Comparison of ENCODE assay signal across 1 cellular context in the genomic region with DNA sequence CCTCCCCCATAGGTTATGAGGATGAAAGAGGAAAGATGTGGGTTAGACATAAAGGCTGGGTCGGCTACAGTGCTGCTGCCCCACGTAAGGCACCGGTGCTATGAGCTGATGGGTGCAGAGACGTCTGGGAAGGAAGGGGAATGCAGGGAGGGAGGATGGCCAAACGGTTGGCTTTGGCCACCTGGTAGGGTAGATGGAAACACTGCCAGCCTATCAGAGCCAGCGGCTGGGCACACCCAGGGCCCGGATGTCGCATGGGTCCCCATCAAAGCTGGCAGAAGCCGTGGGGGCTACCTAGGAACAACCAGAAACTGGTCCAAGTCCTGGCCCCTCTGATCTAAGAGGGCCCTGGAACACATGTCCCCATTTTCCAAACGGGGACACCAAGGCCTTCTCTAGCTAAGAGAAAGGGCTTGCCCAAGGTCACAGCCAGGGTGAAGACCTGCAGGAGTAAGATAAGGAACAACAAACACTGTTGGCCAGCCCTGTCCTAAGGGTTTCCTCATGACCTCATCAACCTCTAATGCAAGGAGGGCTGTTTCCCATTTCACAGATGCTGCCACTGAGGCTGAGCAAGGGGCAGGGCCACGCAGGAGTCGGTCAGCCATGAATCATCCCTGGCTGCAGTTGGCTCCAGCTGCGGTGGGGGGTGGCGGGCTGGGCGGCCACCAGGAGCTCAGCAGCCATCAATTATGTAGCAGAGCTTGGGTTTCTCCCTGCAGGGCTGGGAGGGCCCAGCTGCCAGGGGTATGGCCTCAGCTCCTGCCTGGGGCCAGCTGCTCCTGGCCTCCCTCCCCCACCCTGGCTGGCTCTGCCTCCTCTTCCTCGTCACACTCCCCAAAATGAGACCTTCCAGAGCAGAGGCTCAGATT.
TF ChIP-seq lines count a peak whose summit lies in the region.

No MANE protein-coding gene starts in this region.

TF ChIP-seq in K562, 482 proteins besides CTCF, POLR2A, EP300 and RAD21 (continued from another document and continues in another):
- TF ChIP-seq, protein P1, sequence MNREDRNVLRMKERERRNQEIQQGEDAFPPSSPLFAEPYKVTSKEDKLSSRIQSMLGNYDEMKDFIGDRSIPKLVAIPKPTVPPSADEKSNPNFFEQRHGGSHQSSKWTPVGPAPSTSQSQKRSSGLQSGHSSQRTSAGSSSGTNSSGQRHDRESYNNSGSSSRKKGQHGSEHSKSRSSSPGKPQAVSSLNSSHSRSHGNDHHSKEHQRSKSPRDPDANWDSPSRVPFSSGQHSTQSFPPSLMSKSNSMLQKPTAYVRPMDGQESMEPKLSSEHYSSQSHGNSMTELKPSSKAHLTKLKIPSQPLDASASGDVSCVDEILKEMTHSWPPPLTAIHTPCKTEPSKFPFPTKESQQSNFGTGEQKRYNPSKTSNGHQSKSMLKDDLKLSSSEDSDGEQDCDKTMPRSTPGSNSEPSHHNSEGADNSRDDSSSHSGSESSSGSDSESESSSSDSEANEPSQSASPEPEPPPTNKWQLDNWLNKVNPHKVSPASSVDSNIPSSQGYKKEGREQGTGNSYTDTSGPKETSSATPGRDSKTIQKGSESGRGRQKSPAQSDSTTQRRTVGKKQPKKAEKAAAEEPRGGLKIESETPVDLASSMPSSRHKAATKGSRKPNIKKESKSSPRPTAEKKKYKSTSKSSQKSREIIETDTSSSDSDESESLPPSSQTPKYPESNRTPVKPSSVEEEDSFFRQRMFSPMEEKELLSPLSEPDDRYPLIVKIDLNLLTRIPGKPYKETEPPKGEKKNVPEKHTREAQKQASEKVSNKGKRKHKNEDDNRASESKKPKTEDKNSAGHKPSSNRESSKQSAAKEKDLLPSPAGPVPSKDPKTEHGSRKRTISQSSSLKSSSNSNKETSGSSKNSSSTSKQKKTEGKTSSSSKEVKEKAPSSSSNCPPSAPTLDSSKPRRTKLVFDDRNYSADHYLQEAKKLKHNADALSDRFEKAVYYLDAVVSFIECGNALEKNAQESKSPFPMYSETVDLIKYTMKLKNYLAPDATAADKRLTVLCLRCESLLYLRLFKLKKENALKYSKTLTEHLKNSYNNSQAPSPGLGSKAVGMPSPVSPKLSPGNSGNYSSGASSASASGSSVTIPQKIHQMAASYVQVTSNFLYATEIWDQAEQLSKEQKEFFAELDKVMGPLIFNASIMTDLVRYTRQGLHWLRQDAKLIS (CRISPR knock-in tag; IDR thresholded peaks at IDR 0.05): no peak
- TF ChIP-seq KLF1 (tag; IDR thresholded peaks at IDR 0.05) (no peak), ZNF354B (CRISPR knock-in tag; IDR thresholded peaks at IDR 0.05) (no peak), NONO (IDR thresholded peaks at IDR 0.05; ENCODE audit: low read depth in 2 of 2, low read length in 1 of 2) (0 out of 4 replicates have a peak, but pooled peaks of 1 of the 2 experiments have one; percentile 37), ZNF217 (CRISPR knock-in tag; IDR thresholded peaks at IDR 0.05) (no peak), RBM34 (IDR thresholded peaks at IDR 0.05; ENCODE audit: borderline replicate concordance, insufficient read depth, low read length) (no peak), NBN (IDR thresholded peaks at IDR 0.05; ENCODE audit: low read depth) (0 out of 2 replicates have a peak, but pooled peaks have one; percentile 82), ZNF12 (CRISPR knock-in tag; IDR thresholded peaks at IDR 0.05) (no peak), CBX5 (IDR thresholded peaks at IDR 0.05; ENCODE audit: borderline replicate concordance, low read depth) (no peak; the same call in 1 of the 2 replicates), NUFIP1 (IDR thresholded peaks at IDR 0.05; ENCODE audit: partially characterized antibody) (no peak), ZNF384 (IDR thresholded peaks at IDR 0.05; ENCODE audit: low read depth, low read length) (no peak), SAFB2 (IDR thresholded peaks at IDR 0.05; ENCODE audit: borderline replicate concordance, low read depth, low read length, severe bottlenecking) (no peak), GTF2E2 (tag; IDR thresholded peaks at IDR 0.05) (no peak), YY1 (IDR thresholded peaks at IDR 0.05; ENCODE audit: borderline replicate concordance in 1 of 3, control insufficient read depth in 1 of 3, extremely low read depth in 1 of 3, insufficient read depth in 3 of 3, insufficient read length in 1 of 3, insufficient replicate concordance in 2 of 3, low read depth in 1 of 3, low read length in 2 of 3) (peak in 2 of 3 experiments; percentile 69 to 75), KAT2B (IDR thresholded peaks at IDR 0.05; ENCODE audit: low read depth, low read length) (no peak), MTF1 (CRISPR knock-in tag; IDR thresholded peaks at IDR 0.05; ENCODE audit: borderline replicate concordance) (no peak), FOXK2 (conservative IDR thresholded peaks at IDR 0.05 in 1 of 2, IDR thresholded peaks at IDR 0.05 in 1 of 2; ENCODE audit: low read depth in 2 of 2) (peak in 1 of 2 experiments; percentile 26; a peak in 2 of 4 replicates), HCFC1 (IDR thresholded peaks at IDR 0.05; ENCODE audit: low read depth, low read length) (peak; percentile 36; the same call in 1 of the 2 replicates), CBFA2T2 (conservative IDR thresholded peaks at IDR 0.05) (peak; percentile 77), CEBPG (CRISPR knock-in tag; IDR thresholded peaks at IDR 0.05) (0 out of 2 replicates have a peak, but pooled peaks have one; percentile 24), CEBPG (tag; conservative IDR thresholded peaks at IDR 0.05 in 1 of 2, IDR thresholded peaks at IDR 0.05 in 1 of 2) (peak in 1 of 2 experiments; percentile 37; a peak in 2 of 4 replicates), LCOR (CRISPR knock-in tag; IDR thresholded peaks at IDR 0.05) (0 out of 2 replicates have a peak, but pooled peaks have one; percentile 66), MCM2 (IDR thresholded peaks at IDR 0.05; ENCODE audit: low read depth) (no peak), ERF (CRISPR knock-in tag; IDR thresholded peaks at IDR 0.05) (no peak), ZNF282 (CRISPR knock-in tag; IDR thresholded peaks at IDR 0.05) (no peak)
- TF ChIP-seq, protein P2, sequence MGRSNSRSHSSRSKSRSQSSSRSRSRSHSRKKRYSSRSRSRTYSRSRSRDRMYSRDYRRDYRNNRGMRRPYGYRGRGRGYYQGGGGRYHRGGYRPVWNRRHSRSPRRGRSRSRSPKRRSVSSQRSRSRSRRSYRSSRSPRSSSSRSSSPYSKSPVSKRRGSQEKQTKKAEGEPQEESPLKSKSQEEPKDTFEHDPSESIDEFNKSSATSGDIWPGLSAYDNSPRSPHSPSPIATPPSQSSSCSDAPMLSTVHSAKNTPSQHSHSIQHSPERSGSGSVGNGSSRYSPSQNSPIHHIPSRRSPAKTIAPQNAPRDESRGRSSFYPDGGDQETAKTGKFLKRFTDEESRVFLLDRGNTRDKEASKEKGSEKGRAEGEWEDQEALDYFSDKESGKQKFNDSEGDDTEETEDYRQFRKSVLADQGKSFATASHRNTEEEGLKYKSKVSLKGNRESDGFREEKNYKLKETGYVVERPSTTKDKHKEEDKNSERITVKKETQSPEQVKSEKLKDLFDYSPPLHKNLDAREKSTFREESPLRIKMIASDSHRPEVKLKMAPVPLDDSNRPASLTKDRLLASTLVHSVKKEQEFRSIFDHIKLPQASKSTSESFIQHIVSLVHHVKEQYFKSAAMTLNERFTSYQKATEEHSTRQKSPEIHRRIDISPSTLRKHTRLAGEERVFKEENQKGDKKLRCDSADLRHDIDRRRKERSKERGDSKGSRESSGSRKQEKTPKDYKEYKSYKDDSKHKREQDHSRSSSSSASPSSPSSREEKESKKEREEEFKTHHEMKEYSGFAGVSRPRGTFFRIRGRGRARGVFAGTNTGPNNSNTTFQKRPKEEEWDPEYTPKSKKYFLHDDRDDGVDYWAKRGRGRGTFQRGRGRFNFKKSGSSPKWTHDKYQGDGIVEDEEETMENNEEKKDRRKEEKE (IDR thresholded peaks at IDR 0.05; ENCODE audit: borderline replicate concordance in 1 of 2, control insufficient read depth in 1 of 2, low read depth in 2 of 2, low read length in 1 of 2): 0 out of 4 replicates have a peak, but pooled peaks of 1 of the 2 experiments have one; percentile 33
- TF ChIP-seq, protein P3, sequence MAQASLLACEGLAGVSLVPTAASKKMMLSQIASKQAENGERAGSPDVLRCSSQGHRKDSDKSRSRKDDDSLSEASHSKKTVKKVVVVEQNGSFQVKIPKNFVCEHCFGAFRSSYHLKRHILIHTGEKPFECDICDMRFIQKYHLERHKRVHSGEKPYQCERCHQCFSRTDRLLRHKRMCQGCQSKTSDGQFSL (CRISPR knock-in tag; IDR thresholded peaks at IDR 0.05): peak; percentile 74; the same call in 1 of the 2 replicates
- TF ChIP-seq, protein P3 (tag; IDR thresholded peaks at IDR 0.05): no peak
- TF ChIP-seq, protein P4, sequence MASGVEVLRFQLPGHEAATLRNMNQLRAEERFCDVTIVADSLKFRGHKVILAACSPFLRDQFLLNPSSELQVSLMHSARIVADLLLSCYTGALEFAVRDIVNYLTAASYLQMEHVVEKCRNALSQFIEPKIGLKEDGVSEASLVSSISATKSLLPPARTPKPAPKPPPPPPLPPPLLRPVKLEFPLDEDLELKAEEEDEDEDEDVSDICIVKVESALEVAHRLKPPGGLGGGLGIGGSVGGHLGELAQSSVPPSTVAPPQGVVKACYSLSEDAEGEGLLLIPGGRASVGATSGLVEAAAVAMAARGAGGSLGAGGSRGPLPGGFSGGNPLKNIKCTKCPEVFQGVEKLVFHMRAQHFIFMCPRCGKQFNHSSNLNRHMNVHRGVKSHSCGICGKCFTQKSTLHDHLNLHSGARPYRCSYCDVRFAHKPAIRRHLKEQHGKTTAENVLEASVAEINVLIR (CRISPR knock-in tag; IDR thresholded peaks at IDR 0.05): peak; percentile 40; the same call in 1 of the 2 replicates
- TF ChIP-seq, protein P5, sequence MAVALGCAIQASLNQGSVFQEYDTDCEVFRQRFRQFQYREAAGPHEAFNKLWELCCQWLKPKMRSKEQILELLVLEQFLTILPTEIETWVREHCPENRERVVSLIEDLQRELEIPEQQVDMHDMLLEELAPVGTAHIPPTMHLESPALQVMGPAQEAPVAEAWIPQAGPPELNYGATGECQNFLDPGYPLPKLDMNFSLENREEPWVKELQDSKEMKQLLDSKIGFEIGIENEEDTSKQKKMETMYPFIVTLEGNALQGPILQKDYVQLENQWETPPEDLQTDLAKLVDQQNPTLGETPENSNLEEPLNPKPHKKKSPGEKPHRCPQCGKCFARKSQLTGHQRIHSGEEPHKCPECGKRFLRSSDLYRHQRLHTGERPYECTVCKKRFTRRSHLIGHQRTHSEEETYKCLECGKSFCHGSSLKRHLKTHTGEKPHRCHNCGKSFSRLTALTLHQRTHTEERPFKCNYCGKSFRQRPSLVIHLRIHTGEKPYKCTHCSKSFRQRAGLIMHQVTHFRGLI (CRISPR knock-in tag; IDR thresholded peaks at IDR 0.05): no peak
- TF ChIP-seq, protein P6, sequence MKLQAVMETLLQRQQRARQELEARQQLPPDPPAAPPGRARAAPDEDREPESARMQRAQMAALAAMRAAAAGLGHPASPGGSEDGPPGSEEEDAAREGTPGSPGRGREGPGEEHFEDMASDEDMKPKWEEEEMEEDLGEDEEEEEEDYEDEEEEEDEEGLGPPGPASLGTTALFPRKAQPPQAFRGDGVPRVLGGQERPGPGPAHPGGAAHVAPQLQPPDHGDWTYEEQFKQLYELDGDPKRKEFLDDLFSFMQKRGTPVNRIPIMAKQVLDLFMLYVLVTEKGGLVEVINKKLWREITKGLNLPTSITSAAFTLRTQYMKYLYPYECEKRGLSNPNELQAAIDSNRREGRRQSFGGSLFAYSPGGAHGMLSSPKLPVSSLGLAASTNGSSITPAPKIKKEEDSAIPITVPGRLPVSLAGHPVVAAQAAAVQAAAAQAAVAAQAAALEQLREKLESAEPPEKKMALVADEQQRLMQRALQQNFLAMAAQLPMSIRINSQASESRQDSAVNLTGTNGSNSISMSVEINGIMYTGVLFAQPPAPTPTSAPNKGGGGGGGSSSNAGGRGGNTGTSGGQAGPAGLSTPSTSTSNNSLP (IDR thresholded peaks at IDR 0.05; ENCODE audit: borderline replicate concordance, low read depth, low read length): no peak
- TF ChIP-seq, protein P7, sequence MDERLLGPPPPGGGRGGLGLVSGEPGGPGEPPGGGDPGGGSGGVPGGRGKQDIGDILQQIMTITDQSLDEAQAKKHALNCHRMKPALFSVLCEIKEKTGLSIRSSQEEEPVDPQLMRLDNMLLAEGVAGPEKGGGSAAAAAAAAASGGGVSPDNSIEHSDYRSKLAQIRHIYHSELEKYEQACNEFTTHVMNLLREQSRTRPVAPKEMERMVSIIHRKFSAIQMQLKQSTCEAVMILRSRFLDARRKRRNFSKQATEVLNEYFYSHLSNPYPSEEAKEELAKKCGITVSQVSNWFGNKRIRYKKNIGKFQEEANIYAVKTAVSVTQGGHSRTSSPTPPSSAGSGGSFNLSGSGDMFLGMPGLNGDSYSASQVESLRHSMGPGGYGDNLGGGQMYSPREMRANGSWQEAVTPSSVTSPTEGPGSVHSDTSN (CRISPR knock-in tag; IDR thresholded peaks at IDR 0.05; ENCODE audit: low read depth): no peak
- TF ChIP-seq, protein P7 (tag; conservative IDR thresholded peaks at IDR 0.05; ENCODE audit: low read depth): peak; percentile 90
